In the genomic region with DNA sequence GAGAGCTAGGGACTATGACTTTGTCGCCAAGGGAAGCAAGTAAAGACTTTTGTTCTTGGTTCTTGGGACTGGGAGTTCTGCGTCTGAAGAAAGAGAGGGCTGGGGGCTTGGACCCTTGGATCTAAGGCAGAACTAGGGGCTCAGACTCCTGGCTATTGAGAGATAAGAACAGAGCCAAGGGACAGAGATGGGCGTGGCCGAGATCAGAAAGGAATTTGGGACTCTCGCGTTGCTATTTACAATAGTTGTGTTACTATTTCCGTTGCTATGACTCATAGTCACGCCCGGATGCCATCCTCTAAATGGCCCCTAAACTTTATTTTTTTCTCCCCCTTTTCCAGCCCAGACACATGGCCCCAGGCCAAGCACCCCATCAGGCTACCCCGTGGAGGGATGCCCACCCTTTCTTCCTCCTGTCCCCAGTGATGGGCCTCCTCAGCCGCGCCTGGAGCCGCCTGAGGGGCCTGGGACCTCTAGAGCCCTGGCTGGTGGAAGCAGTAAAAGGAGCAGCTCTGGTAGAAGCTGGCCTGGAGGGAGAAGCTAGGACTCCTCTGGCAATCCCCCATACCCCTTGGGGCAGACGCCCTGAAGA, we compare ENCODE assay signal across 9 cellular contexts. TPM values are rescaled to one million over a fixed set of nuclear protein-coding genes. Genes with fewer than 3 reads are reported as not detected.
DNase-seq lines count a peak whose midpoint lies in the region; ATAC-seq and TF ChIP-seq lines count a peak whose summit lies in the region.
"Had no signal": no experiment of that assay in that cellular context is flagged by ENCODE, and none has a peak within 500 bp of the region (broad histone marks: within the 10 kb centered on the region; RNA-seq: fewer than 3 reads in every experiment).

No MANE protein-coding gene starts in this region.

- no peak for TF ChIP-seq CTCF in lung (IDR thresholded peaks at IDR 0.05; ENCODE audit: control extremely low read depth, extremely low read depth)

- ATAC-seq in HG02852 (IDR thresholded peaks at IDR 0.05; ENCODE audit: unreplicated experiment) (peak; percentile 19), lung (ENCODE audit: insufficient read depth, low FRiP score) (peak; percentile 66), HG03520 (IDR thresholded peaks at IDR 0.05; ENCODE audit: unreplicated experiment) (no peak)
- ATAC-seq in activated CD8-positive, alpha-beta T cell treated with anti-CD3 and anti-CD28 coated beads, Interleukin-2, amount 10 ng/mL, durations not matched to agents 7 days and 5 days = peak; percentile 27

- peak overlapping the region; percentile 90 for H3K4me3 ChIP-seq in lung

- 2 to 3% methylated on average over 14 of the region's 14 CpGs for WGBS in lung, 2 donors

- H3K27me3 Mint-ChIP-seq in activated CD8-positive, alpha-beta T cell treated with anti-CD3 and anti-CD28 coated beads, Interleukin-2, amount 10 ng/mL, durations not matched to agents 7 days and 5 days (ENCODE audit: low read depth) = no peaks in the 10 kb centered on the region

- peak overlapping the region; percentile 99 for H3K4me3 Mint-ChIP-seq in activated CD8-positive, alpha-beta T cell treated with anti-CD3 and anti-CD28 coated beads, Interleukin-2, amount 10 ng/mL, durations not matched to agents 7 days and 5 days

- H3K9me3 Mint-ChIP-seq in activated CD8-positive, alpha-beta T cell treated with anti-CD3 and anti-CD28 coated beads, Interleukin-2, amount 10 ng/mL, durations not matched to agents 7 days and 5 days (ENCODE audit: insufficient read depth) = no peaks in the 10 kb centered on the region

- H3K27me3 ChIP-seq in lung (ENCODE audit: control insufficient read depth, insufficient read depth) = no peaks in the 10 kb centered on the region

- peaks cover 3 to 11% of the 10 kb centered on the region in 2 donors for H3K4me1 ChIP-seq in lung (ENCODE audit: control insufficient read depth in 2 of 2, insufficient read depth in 2 of 2, low read length in 2 of 2)

- H3K9me3 ChIP-seq in lung (ENCODE audit: control insufficient read depth in 2 of 2, insufficient read depth in 1 of 2, low read length in 1 of 2) = no peaks in the 10 kb centered on the region

- peaks cover 7 to 31% of the 10 kb centered on the region in 2 donors for H3K36me3 ChIP-seq in lung (ENCODE audit: control insufficient read depth in 2 of 2, insufficient read depth in 2 of 2, low read length in 2 of 2)

- peak overlapping the region; percentile 98 for H3K27ac Mint-ChIP-seq in activated CD8-positive, alpha-beta T cell treated with anti-CD3 and anti-CD28 coated beads, Interleukin-2, amount 10 ng/mL, durations not matched to agents 7 days and 5 days

- peaks cover 45% of the 10 kb centered on the region for H3K36me3 Mint-ChIP-seq in activated CD8-positive, alpha-beta T cell treated with anti-CD3 and anti-CD28 coated beads, Interleukin-2, amount 10 ng/mL, durations not matched to agents 7 days and 5 days (ENCODE audit: low read depth)

- H3K4me1 Mint-ChIP-seq in activated CD8-positive, alpha-beta T cell treated with anti-CD3 and anti-CD28 coated beads, Interleukin-2, amount 10 ng/mL, durations not matched to agents 7 days and 5 days (ENCODE audit: low read depth) = peaks cover 48% of the 10 kb centered on the region

- POLR2A ChIA-PET in activated CD8-positive, alpha-beta T cell treated with anti-CD3 and anti-CD28 coated beads, Interleukin-2, amount 10 ng/mL, durations not matched to agents 7 days and 5 days (lab: Charles Lee) = interaction anchor here (0.6 to 5.7 kb wide), 15 partner anchors 9 to 313 kb away, joined by 3 to 74 read pairs (median 5); a partner anchor contains a TSS

- CTCF ChIA-PET in activated CD8-positive, alpha-beta T cell treated with anti-CD3 and anti-CD28 coated beads, Interleukin-2, amount 10 ng/mL, durations not matched to agents 7 days and 5 days (lab: Charles Lee) = interaction anchor here (1.0 to 3.1 kb wide), 7 partner anchors 27 to 120 kb away, joined by 3 to 12 read pairs (median 5); a partner anchor contains a TSS

- DNase-seq in COLO668 (lab: John Stamatoyannopoulos, UW; ENCODE audit: unreplicated experiment) (peak; percentile 83), NCI-H774 (lab: John Stamatoyannopoulos, UW) (peak; percentile 60), lung (ENCODE audit: low spot score) (peak; percentile 89)
- DNase-seq in activated CD8-positive, alpha-beta T cell treated with anti-CD3 and anti-CD28 coated beads, Interleukin-2, amount 10 ng/mL, durations not matched to agents 7 days and 5 days = peak; percentile 91
- peak; percentile 68 for DNase-seq in effector CD4-positive, alpha-beta T cell
- peak in 2 of 3 donors; percentile 54 to 69 for DNase-seq in stimulated activated CD4-positive, alpha-beta T cell treated with anti-CD3 and anti-CD28 coated beads, TNF-alpha, amount 100 ng/mL, for 48 hours (ENCODE audit: low read depth in 3 of 3)

- H3K27ac ChIP-seq in lung (ENCODE audit: low read depth in 1 of 2, low read length in 1 of 2) = peak overlapping the region; percentile 99 to 100

RNA-seq across cellular contexts. Expression of a gene that starts 0.8 kb away (rescaled TPM):
- total RNA-seq in activated CD8-positive, alpha-beta T cell treated with anti-CD3 and anti-CD28 coated beads, Interleukin-2, amount 10 ng/mL, durations not matched to agents 7 days and 5 days = 100 to 1,000 TPM; 104 to 124 TPM
- total RNA-seq in lung = 100 to 1,000 TPM; 101 to 104 TPM
- 100 to 1,000 TPM; 203 to 208 TPM for polyA plus RNA-seq in lung

RNA-seq across cellular contexts. Expression of a gene that starts 4.6 kb away (rescaled TPM):
- 1 to 10 TPM; 4.4 to 4.6 TPM for total RNA-seq in activated CD8-positive, alpha-beta T cell treated with anti-CD3 and anti-CD28 coated beads, Interleukin-2, amount 10 ng/mL, durations not matched to agents 7 days and 5 days
- total RNA-seq in lung = 10 to 100 TPM in 1 of 2 donors, 1 to 10 TPM in 1; 8.4 to 57.7 TPM
- polyA plus RNA-seq in lung = 10 to 100 TPM; 19.3 to 22.0 TPM

RNA-seq across cellular contexts. Expression of a gene that starts 25.6 kb away (rescaled TPM):
- total RNA-seq in activated CD8-positive, alpha-beta T cell treated with anti-CD3 and anti-CD28 coated beads, Interleukin-2, amount 10 ng/mL, durations not matched to agents 7 days and 5 days = not detected
- total RNA-seq in lung = under 1 TPM; 0.31 to 0.54 TPM
- polyA plus RNA-seq in lung = under 1 TPM; 0.13 to 0.20 TPM
- total RNA-seq: activated CD8-positive, alpha-beta memory T cell treated with anti-CD3 and anti-CD28 coated beads for 36 hours had no signal

RNA-seq across cellular contexts. Expression of a gene that starts 27.1 kb away (rescaled TPM):
- 100 to 1,000 TPM; 229 to 236 TPM for total RNA-seq in activated CD8-positive, alpha-beta T cell treated with anti-CD3 and anti-CD28 coated beads, Interleukin-2, amount 10 ng/mL, durations not matched to agents 7 days and 5 days
- total RNA-seq in lung = 100 to 1,000 TPM; 214 to 346 TPM
- 100 to 1,000 TPM; 362 to 367 TPM for polyA plus RNA-seq in lung

RNA-seq across cellular contexts. Expression of a gene that starts 36.7 kb away (rescaled TPM):
- total RNA-seq in activated CD8-positive, alpha-beta T cell treated with anti-CD3 and anti-CD28 coated beads, Interleukin-2, amount 10 ng/mL, durations not matched to agents 7 days and 5 days = 1 to 10 TPM in 1 of 2 experiments, under 1 TPM in 1; 0.89 to 1.1 TPM
- total RNA-seq in lung = 10 to 100 TPM; 12.8 to 17.9 TPM
- 10 to 100 TPM in 1 of 2 donors, 1 to 10 TPM in 1; 9.0 to 39.1 TPM for polyA plus RNA-seq in lung
